ENCODE assay signal across 9 cellular contexts in the genomic region with DNA sequence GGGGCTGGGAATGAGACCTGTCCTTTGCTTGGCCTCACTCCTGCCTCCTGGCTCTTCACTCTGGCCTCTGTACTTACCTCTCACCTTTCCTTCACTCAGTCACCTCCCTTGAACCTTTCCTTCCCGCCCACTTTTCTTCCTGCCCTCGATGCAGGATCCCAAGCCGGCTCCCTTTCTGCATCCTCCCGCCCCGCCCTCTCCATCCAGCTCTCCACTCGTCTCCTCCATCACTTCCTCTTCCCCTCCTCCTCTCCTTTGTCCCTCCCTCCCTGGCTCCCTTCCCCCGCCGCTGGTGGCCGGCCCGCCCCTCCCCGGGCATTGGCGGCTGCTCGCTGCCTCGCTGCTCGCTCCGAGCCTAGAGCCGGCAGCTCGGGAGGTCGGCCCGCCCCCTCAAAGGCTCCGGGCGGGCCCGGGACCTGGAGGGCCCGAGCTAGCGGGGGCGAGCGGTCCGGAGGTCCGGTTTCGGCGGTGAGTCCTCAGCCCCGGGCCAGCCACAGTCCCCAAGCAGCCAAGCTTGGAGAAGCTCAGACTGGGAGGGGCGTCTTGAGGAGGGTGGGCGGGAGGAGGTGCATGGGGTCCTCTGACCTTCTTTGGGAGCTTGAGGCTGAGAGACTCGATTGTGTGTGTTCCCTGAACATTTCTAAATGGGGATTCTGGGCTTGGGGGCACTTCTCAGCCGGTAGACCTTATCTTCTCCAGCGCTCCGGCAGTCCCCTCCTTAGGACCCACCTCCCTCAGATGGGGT. TPM values are rescaled to one million over a fixed set of nuclear protein-coding genes. Genes with fewer than 3 reads are reported as not detected.
DNase-seq lines count a peak whose midpoint lies in the region; ATAC-seq and TF ChIP-seq lines count a peak whose summit lies in the region.
"Had no signal": no experiment of that assay in that cellular context is flagged by ENCODE, and none has a peak within 500 bp of the region (broad histone marks: within the 10 kb centered on the region; RNA-seq: fewer than 3 reads in every experiment).

No MANE protein-coding gene starts in this region.

- H3K36me3 ChIP-seq in SJSA1 (peaks cover 34% of the 10 kb centered on the region), iPS-18a (ENCODE audit: control insufficient read depth, low read depth, low read length) (peaks cover 8% of the 10 kb centered on the region)

- H3K4me3 ChIP-seq in SJSA1 = peak overlapping the region; percentile 60
- peak overlapping the region; percentile 57 to 64 for H3K4me3 ChIP-seq in cardiac fibroblast (replicated peaks in 1 of 2; ENCODE audit: low read depth in 2 of 2, low read length in 2 of 2)
- peak overlapping the region; percentile 76 for H3K4me3 ChIP-seq in iPS-18a (ENCODE audit: low read length)

- ATAC-seq in GM18870 (IDR thresholded peaks at IDR 0.05; ENCODE audit: unreplicated experiment) (no peak), GM21619 (IDR thresholded peaks at IDR 0.05; ENCODE audit: unreplicated experiment) (no peak)

- TF ChIP-seq CTCF in cardiac fibroblast (IDR thresholded peaks at IDR 0.05; ENCODE audit: low read depth, low read length) = no peak

- peak overlapping the region; percentile 75 for H3K9ac ChIP-seq in iPS-18a (ENCODE audit: low read length)

- H3K9me3 ChIP-seq in SJSA1 (replicated peaks) (no peaks in the 10 kb centered on the region), iPS-18a (ENCODE audit: control insufficient read depth, low read depth, low read length) (no peaks in the 10 kb centered on the region)

- peak overlapping the region; percentile 40; the same call in 1 of the 2 replicates for H3K27ac ChIP-seq in SJSA1
- H3K27ac ChIP-seq in iPS-18a (ENCODE audit: low read length) = peak overlapping the region; percentile 6

- peaks cover 67% of the 10 kb centered on the region for H3K4me1 ChIP-seq in SJSA1 (replicated peaks)
- H3K4me1 ChIP-seq in iPS-18a (ENCODE audit: control insufficient read depth, low read depth, low read length) = peaks cover 34% of the 10 kb centered on the region

- H3K27me3 ChIP-seq in SJSA1 (replicated peaks) (no peaks in the 10 kb centered on the region), iPS-18a (ENCODE audit: control insufficient read depth, insufficient read depth, low read length) (no peaks in the 10 kb centered on the region)

- DNase-seq in DMS79 treated with DMSO at 0.1 percent for 48 hours (lab: John Stamatoyannopoulos, UW) = peak; percentile 91
- DNase-seq in NCI-H1105 treated with DMSO at 0.1 percent for 48 hours (lab: John Stamatoyannopoulos, UW) = peak; percentile 95
- peak; percentile 61 to 87 for DNase-seq in SJSA1 (ENCODE audit: low read depth in 1 of 2, low spot score in 2 of 2)
- peak; percentile 86 to 92 for DNase-seq in cardiac fibroblast (ENCODE audit: low read depth in 2 of 2)
- DNase-seq in retina = peak; percentile 85

RNA-seq across cellular contexts. Expression of gene PHLDB1, which starts 13.8 kb away (rescaled TPM):
- total RNA-seq in SJSA1 (2014; rRNA removed; shearing (Covaris generic)) = 31.8 and 38.9 TPM in 2 replicates

RNA-seq across cellular contexts. Expression of gene ARCN1, which starts 49.0 kb away (rescaled TPM):
- 70.9 and 102 TPM in 2 replicates for total RNA-seq in SJSA1 (2014; rRNA removed; shearing (Covaris generic))

RNA-seq across cellular contexts. Expression of gene IFT46, which starts 55.5 kb away (rescaled TPM):
- total RNA-seq in SJSA1 (2014; rRNA removed; shearing (Covaris generic)) = 8.2 and 38.5 TPM in 2 replicates

RNA-seq across cellular contexts. Expression of gene TREH, which starts 58.2 kb away (rescaled TPM):
- not detected in 2 replicates for total RNA-seq in SJSA1 (2014; rRNA removed; shearing (Covaris generic))
- total RNA-seq: activated CD8-positive, alpha-beta memory T cell treated with anti-CD3 and anti-CD28 coated beads for 36 hours had no signal
